ENCODE assay signal across 9 cellular contexts in genomic region chr15:90836296-90836871, GRCh38. TPM values are rescaled to one million over a fixed set of nuclear protein-coding genes. Genes with fewer than 3 reads are reported as not detected.
DNase-seq lines count a peak whose midpoint lies in the region; ATAC-seq lines count a peak whose summit lies in the region.
"Had no signal": no experiment of that assay in that cellular context is flagged by ENCODE, and none has a peak within 500 bp of the region (broad histone marks: within the 10 kb centered on the region; RNA-seq: fewer than 3 reads in every experiment).

No MANE protein-coding gene starts in this region.

- peaks cover 8% of the 10 kb centered on the region for H3K36me3 Mint-ChIP-seq in activated CD4-positive, alpha-beta memory T cell treated with anti-CD3 and anti-CD28 coated beads for 36 hours

- DNase-seq in AG20443 (ENCODE audit: low spot score): peak; percentile 75
- peak; percentile 46 for DNase-seq in H4 (ENCODE audit: low spot score)
- no peak for DNase-seq in activated CD4-positive, alpha-beta memory T cell treated with anti-CD3 and anti-CD28 coated beads for 36 hours
- peak; percentile 70 for DNase-seq in iris pigment epithelial cell (ENCODE audit: low read depth)
- DNase-seq in GDM1 (lab: John Stamatoyannopoulos, UW): no peak
- DNase-seq in NCI-H774 (lab: John Stamatoyannopoulos, UW): no peak

- H3K4me3 Mint-ChIP-seq in activated CD4-positive, alpha-beta memory T cell treated with anti-CD3 and anti-CD28 coated beads for 36 hours: peak overlapping the region; percentile 69

- no peaks in the 10 kb centered on the region for H3K9me3 Mint-ChIP-seq in activated CD4-positive, alpha-beta memory T cell treated with anti-CD3 and anti-CD28 coated beads for 36 hours

- H3K27me3 Mint-ChIP-seq in activated CD4-positive, alpha-beta memory T cell treated with anti-CD3 and anti-CD28 coated beads for 36 hours: no peaks in the 10 kb centered on the region

- ATAC-seq in GM18498 (IDR thresholded peaks at IDR 0.05; ENCODE audit: unreplicated experiment): no peak
- ATAC-seq in HG02678 (IDR thresholded peaks at IDR 0.05; ENCODE audit: unreplicated experiment): no peak
- ATAC-seq: mucosa of descending colon had no signal

- H3K27ac Mint-ChIP-seq in activated CD4-positive, alpha-beta memory T cell treated with anti-CD3 and anti-CD28 coated beads for 36 hours: peak overlapping the region; percentile 94

- intact Hi-C loops in activated CD4-positive, alpha-beta memory T cell treated with anti-CD3 and anti-CD28 coated beads for 36 hours (cut with micrococcal nuclease): no loop called here

- CTCF ChIA-PET in activated CD4-positive, alpha-beta memory T cell treated with anti-CD3 and anti-CD28 coated beads for 36 hours (lab: Charles Lee): interaction anchor here (0.9 kb wide), 1 partner anchor 15 kb away, joined by 3 read pairs; no protein-coding TSS in a partner anchor

- H3K4me1 Mint-ChIP-seq in activated CD4-positive, alpha-beta memory T cell treated with anti-CD3 and anti-CD28 coated beads for 36 hours (ENCODE audit: low read depth): peaks cover 56% of the 10 kb centered on the region

- POLR2A ChIA-PET in activated CD4-positive, alpha-beta memory T cell treated with anti-CD3 and anti-CD28 coated beads for 36 hours (lab: Charles Lee): interaction anchor here (0.6 to 4.8 kb wide), 2 partner anchors 36 to 447 kb away, joined by 3 to 63 read pairs; no protein-coding TSS in a partner anchor

RNA-seq across cellular contexts. Expression of gene FURIN, which starts 32.0 kb away (rescaled TPM):
- 8.1 and 16.9 TPM in 2 replicates for total RNA-seq in H4 (2014; rRNA removed; shearing (Covaris generic))
- 100 to 1,000 TPM; 576 to 590 TPM for total RNA-seq in activated CD4-positive, alpha-beta memory T cell treated with anti-CD3 and anti-CD28 coated beads for 36 hours

RNA-seq across cellular contexts. Expression of gene FES, which starts 47.9 kb away (rescaled TPM):
- 0.43 and 0.88 TPM in 2 replicates for total RNA-seq in H4 (2014; rRNA removed; shearing (Covaris generic))
- 10 to 100 TPM; 18.0 to 21.1 TPM for total RNA-seq in activated CD4-positive, alpha-beta memory T cell treated with anti-CD3 and anti-CD28 coated beads for 36 hours

Comparison
In these comparisons a context has a peak if more than half of its experiments do, and no peak if none do; other contexts are left out.
1. DNase-seq: peak in AG20443 (single experiment), H4 (single experiment) and iris pigment epithelial cell (single experiment); none in activated CD4-positive, alpha-beta memory T cell treated with anti-CD3 and anti-CD28 coated beads for 36 hours (single experiment), GDM1 (single experiment) and NCI-H774 (single experiment).
2. RNA of gene FURIN, which starts 32.0 kb away (total RNA-seq): 576 to 590 TPM in activated CD4-positive, alpha-beta memory T cell treated with anti-CD3 and anti-CD28 coated beads for 36 hours; 8.1 to 16.9 TPM in H4; every median in the first group is over 10 times any median in the second.
3. RNA of gene FES, which starts 47.9 kb away (total RNA-seq): 18.0 to 21.1 TPM in activated CD4-positive, alpha-beta memory T cell treated with anti-CD3 and anti-CD28 coated beads for 36 hours; 0.43 to 0.88 TPM in H4; every median in the first group is over 10 times any median in the second.